In genomic region chr6:42142118-42142835, GRCh38 we compare ENCODE assay signal across 8 cellular contexts. TPM values are rescaled to one million over a fixed set of nuclear protein-coding genes. Genes with fewer than 3 reads are reported as not detected.
DNase-seq lines count a peak whose midpoint lies in the region; ATAC-seq and TF ChIP-seq lines count a peak whose summit lies in the region.

C6orf132 (minus strand) TSS chr6:42142620; CDS start chr6:42142444, 176 bp downstream.

- ATAC-seq in right cardiac atrium = peak; percentile 58 to 60
- ATAC-seq in gastrocnemius medialis = peak in 1 of 2 donors; percentile 39
- ATAC-seq in GM19395 (IDR thresholded peaks at IDR 0.05; ENCODE audit: unreplicated experiment) = no peak

- CTCF ChIA-PET in activated naive CD4-positive, alpha-beta T cell treated with anti-CD3 and anti-CD28 coated beads for 36 hours (lab: Charles Lee) = no interaction called here
- CTCF ChIA-PET in activated naive CD4-positive, alpha-beta T cell treated with anti-CD3 and anti-CD28 coated beads, Interleukin-2, amount 10 ng/mL, durations not matched to agents 7 days and 5 days (lab: Charles Lee) = no interaction called here

- H3K27me3 ChIP-seq in right cardiac atrium (ENCODE audit: control insufficient read depth, insufficient read depth) (no peaks in the 10 kb centered on the region), gastrocnemius medialis (peaks cover 22 to 28% (median 28%) of the 10 kb centered on the region in 3 donors)

- H3K36me3 Mint-ChIP-seq in activated naive CD4-positive, alpha-beta T cell treated with anti-CD3 and anti-CD28 coated beads for 36 hours (ENCODE audit: low read depth) = no peaks in the 10 kb centered on the region
- H3K36me3 Mint-ChIP-seq in activated naive CD4-positive, alpha-beta T cell treated with anti-CD3 and anti-CD28 coated beads, Interleukin-2, amount 10 ng/mL, durations not matched to agents 7 days and 5 days = no peaks in the 10 kb centered on the region
- H3K36me3 Mint-ChIP-seq in activated T-helper 1 cell treated with anti-CD3 and anti-CD28 coated beads, Interleukin-12 subunit alpha, Interleukin-12 subunit beta, Interleukin-2, Interleukin-4 antibody, amounts not matched to agents 30 ng/mL and 10 ng/mL and 1 ng/mL, durations not matched to agents 14 hours and 24 hours and 36 hours (ENCODE audit: low read depth) = no peaks in the 10 kb centered on the region
- H3K36me3 Mint-ChIP-seq in activated T-helper 2 cell treated with anti-CD3 and anti-CD28 coated beads, Interferon-gamma antibody, Interleukin-2, Interleukin-4, amounts not matched to agents 10 μg/mL and 5 μg/mL and 100 μg/mL, durations not matched to agents 14 hours and 24 hours and 36 hours (ENCODE audit: low read depth) = no peaks in the 10 kb centered on the region

- H3K4me1 Mint-ChIP-seq in activated naive CD4-positive, alpha-beta T cell treated with anti-CD3 and anti-CD28 coated beads for 36 hours (ENCODE audit: low read depth) = peaks cover 4% of the 10 kb centered on the region
- peaks cover 4% of the 10 kb centered on the region for H3K4me1 Mint-ChIP-seq in activated naive CD4-positive, alpha-beta T cell treated with anti-CD3 and anti-CD28 coated beads, Interleukin-2, amount 10 ng/mL, durations not matched to agents 7 days and 5 days
- peaks cover 4% of the 10 kb centered on the region for H3K4me1 Mint-ChIP-seq in activated T-helper 1 cell treated with anti-CD3 and anti-CD28 coated beads, Interleukin-12 subunit alpha, Interleukin-12 subunit beta, Interleukin-2, Interleukin-4 antibody, amounts not matched to agents 30 ng/mL and 10 ng/mL and 1 ng/mL, durations not matched to agents 14 hours and 24 hours and 36 hours (ENCODE audit: low read depth)
- H3K4me1 Mint-ChIP-seq in activated T-helper 2 cell treated with anti-CD3 and anti-CD28 coated beads, Interferon-gamma antibody, Interleukin-2, Interleukin-4, amounts not matched to agents 10 μg/mL and 5 μg/mL and 100 μg/mL, durations not matched to agents 14 hours and 24 hours and 36 hours (ENCODE audit: low read depth) = peaks cover 2% of the 10 kb centered on the region

- no peak for TF ChIP-seq POLR2A in gastrocnemius medialis (IDR thresholded peaks at IDR 0.05)

- H3K4me3 ChIP-seq in right cardiac atrium (ENCODE audit: low read length) (peak within 1 kb of the TSS; percentile 40), gastrocnemius medialis (peak within 1 kb of the TSS; percentile 45 to 55 (median 47))

- H3K9me3 Mint-ChIP-seq in activated naive CD4-positive, alpha-beta T cell treated with anti-CD3 and anti-CD28 coated beads for 36 hours = no peaks in the 10 kb centered on the region
- H3K9me3 Mint-ChIP-seq in activated naive CD4-positive, alpha-beta T cell treated with anti-CD3 and anti-CD28 coated beads, Interleukin-2, amount 10 ng/mL, durations not matched to agents 7 days and 5 days = no peaks in the 10 kb centered on the region
- no peaks in the 10 kb centered on the region for H3K9me3 Mint-ChIP-seq in activated T-helper 1 cell treated with anti-CD3 and anti-CD28 coated beads, Interleukin-12 subunit alpha, Interleukin-12 subunit beta, Interleukin-2, Interleukin-4 antibody, amounts not matched to agents 30 ng/mL and 10 ng/mL and 1 ng/mL, durations not matched to agents 14 hours and 24 hours and 36 hours
- H3K9me3 Mint-ChIP-seq in activated T-helper 2 cell treated with anti-CD3 and anti-CD28 coated beads, Interferon-gamma antibody, Interleukin-2, Interleukin-4, amounts not matched to agents 10 μg/mL and 5 μg/mL and 100 μg/mL, durations not matched to agents 14 hours and 24 hours and 36 hours = no peaks in the 10 kb centered on the region

- H3K27me3 Mint-ChIP-seq in activated naive CD4-positive, alpha-beta T cell treated with anti-CD3 and anti-CD28 coated beads for 36 hours (ENCODE audit: low read depth) = peaks cover 26% of the 10 kb centered on the region
- peaks cover 62% of the 10 kb centered on the region for H3K27me3 Mint-ChIP-seq in activated naive CD4-positive, alpha-beta T cell treated with anti-CD3 and anti-CD28 coated beads, Interleukin-2, amount 10 ng/mL, durations not matched to agents 7 days and 5 days
- H3K27me3 Mint-ChIP-seq in activated T-helper 1 cell treated with anti-CD3 and anti-CD28 coated beads, Interleukin-12 subunit alpha, Interleukin-12 subunit beta, Interleukin-2, Interleukin-4 antibody, amounts not matched to agents 30 ng/mL and 10 ng/mL and 1 ng/mL, durations not matched to agents 14 hours and 24 hours and 36 hours (ENCODE audit: insufficient read depth) = peaks cover 40% of the 10 kb centered on the region
- peaks cover 38% of the 10 kb centered on the region for H3K27me3 Mint-ChIP-seq in activated T-helper 2 cell treated with anti-CD3 and anti-CD28 coated beads, Interferon-gamma antibody, Interleukin-2, Interleukin-4, amounts not matched to agents 10 μg/mL and 5 μg/mL and 100 μg/mL, durations not matched to agents 14 hours and 24 hours and 36 hours (ENCODE audit: low read depth)

- TF ChIP-seq CTCF in gastrocnemius medialis (IDR thresholded peaks at IDR 0.05 in 4 of 5, conservative IDR thresholded peaks at IDR 0.05 in 1 of 5) = no peak

- intact Hi-C loops in activated naive CD4-positive, alpha-beta T cell treated with anti-CD3 and anti-CD28 coated beads for 36 hours (cut with micrococcal nuclease) = no loop called here
- intact Hi-C loops in activated T-helper 1 cell treated with anti-CD3 and anti-CD28 coated beads, Interleukin-12 subunit alpha, Interleukin-12 subunit beta, Interleukin-2, Interleukin-4 antibody, amounts not matched to agents 30 ng/mL and 10 ng/mL and 1 ng/mL, durations not matched to agents 14 hours and 24 hours and 36 hours (cut with micrococcal nuclease) = no loop called here
- intact Hi-C loops in right cardiac atrium (cut with DNase I) (no loop called here), gastrocnemius medialis (cut with DNase I; ENCODE audit: low total_unique reads) (no loop called here)
- intact Hi-C loops in activated T-helper 2 cell treated with anti-CD3 and anti-CD28 coated beads, Interferon-gamma antibody, Interleukin-2, Interleukin-4, amounts not matched to agents 10 μg/mL and 5 μg/mL and 100 μg/mL, durations not matched to agents 14 hours and 24 hours and 36 hours (cut with micrococcal nuclease) = no loop called here

- no peaks in the 10 kb centered on the region for H3K36me3 ChIP-seq in gastrocnemius medialis

- DNase-seq in activated naive CD4-positive, alpha-beta T cell treated with anti-CD3 and anti-CD28 coated beads for 36 hours = no peak
- no peak for DNase-seq in activated naive CD4-positive, alpha-beta T cell treated with anti-CD3 and anti-CD28 coated beads, Interleukin-2, amount 10 ng/mL, durations not matched to agents 7 days and 5 days
- no peak for DNase-seq in activated T-helper 1 cell treated with anti-CD3 and anti-CD28 coated beads, Interleukin-12 subunit alpha, Interleukin-12 subunit beta, Interleukin-2, Interleukin-4 antibody, amounts not matched to agents 30 ng/mL and 10 ng/mL and 1 ng/mL, durations not matched to agents 14 hours and 24 hours and 36 hours (ENCODE audit: low spot score)
- DNase-seq in right cardiac atrium (peak in 2 of 3 donors; percentile 67 to 78), gastrocnemius medialis (no peak), putamen (ENCODE audit: low spot score) (no peak)
- DNase-seq in activated T-helper 2 cell treated with anti-CD3 and anti-CD28 coated beads, Interferon-gamma antibody, Interleukin-2, Interleukin-4, amounts not matched to agents 10 μg/mL and 5 μg/mL and 100 μg/mL, durations not matched to agents 14 hours and 24 hours and 36 hours (ENCODE audit: low spot score) = no peak

- WGBS in right cardiac atrium = 4% methylated on average over 60 of the region's 60 CpGs

- peak within 1 kb of the TSS; percentile 59 for H3K4me3 Mint-ChIP-seq in activated naive CD4-positive, alpha-beta T cell treated with anti-CD3 and anti-CD28 coated beads for 36 hours
- no peak within 1 kb of the TSS for H3K4me3 Mint-ChIP-seq in activated naive CD4-positive, alpha-beta T cell treated with anti-CD3 and anti-CD28 coated beads, Interleukin-2, amount 10 ng/mL, durations not matched to agents 7 days and 5 days
- peak within 1 kb of the TSS; percentile 51 for H3K4me3 Mint-ChIP-seq in activated T-helper 1 cell treated with anti-CD3 and anti-CD28 coated beads, Interleukin-12 subunit alpha, Interleukin-12 subunit beta, Interleukin-2, Interleukin-4 antibody, amounts not matched to agents 30 ng/mL and 10 ng/mL and 1 ng/mL, durations not matched to agents 14 hours and 24 hours and 36 hours
- H3K4me3 Mint-ChIP-seq in activated T-helper 2 cell treated with anti-CD3 and anti-CD28 coated beads, Interferon-gamma antibody, Interleukin-2, Interleukin-4, amounts not matched to agents 10 μg/mL and 5 μg/mL and 100 μg/mL, durations not matched to agents 14 hours and 24 hours and 36 hours (ENCODE audit: low read depth) = no peak within 1 kb of the TSS

- in situ Hi-C loops in gastrocnemius medialis (cut with MboI; ENCODE audit: low sequenced_read_pairs in 4 of 4) = no loop called here

- H3K9me3 ChIP-seq in right cardiac atrium (ENCODE audit: control insufficient read depth, low read length) = no peaks in the 10 kb centered on the region
- H3K9me3 ChIP-seq in gastrocnemius medialis = no peaks in the 10 kb centered on the region

- H3K27ac Mint-ChIP-seq in activated naive CD4-positive, alpha-beta T cell treated with anti-CD3 and anti-CD28 coated beads for 36 hours = no peak within 1 kb of the TSS
- no peak within 1 kb of the TSS for H3K27ac Mint-ChIP-seq in activated naive CD4-positive, alpha-beta T cell treated with anti-CD3 and anti-CD28 coated beads, Interleukin-2, amount 10 ng/mL, durations not matched to agents 7 days and 5 days
- no peak within 1 kb of the TSS for H3K27ac Mint-ChIP-seq in activated T-helper 1 cell treated with anti-CD3 and anti-CD28 coated beads, Interleukin-12 subunit alpha, Interleukin-12 subunit beta, Interleukin-2, Interleukin-4 antibody, amounts not matched to agents 30 ng/mL and 10 ng/mL and 1 ng/mL, durations not matched to agents 14 hours and 24 hours and 36 hours
- no peak within 1 kb of the TSS for H3K27ac Mint-ChIP-seq in activated T-helper 2 cell treated with anti-CD3 and anti-CD28 coated beads, Interferon-gamma antibody, Interleukin-2, Interleukin-4, amounts not matched to agents 10 μg/mL and 5 μg/mL and 100 μg/mL, durations not matched to agents 14 hours and 24 hours and 36 hours

- H3K4me1 ChIP-seq in right cardiac atrium (ENCODE audit: control insufficient read depth, insufficient read depth, low read length) = no peaks in the 10 kb centered on the region
- peaks cover 0 to 12% of the 10 kb centered on the region in 2 donors for H3K4me1 ChIP-seq in gastrocnemius medialis

- H3K27ac ChIP-seq in right cardiac atrium (ENCODE audit: low read length) (no peak within 1 kb of the TSS), gastrocnemius medialis (no peak within 1 kb of the TSS)

RNA-seq across cellular contexts. Expression of gene C6orf132, which starts in this region (rescaled TPM):
- under 1 TPM; 0.12 to 0.14 TPM for total RNA-seq in activated naive CD4-positive, alpha-beta T cell treated with anti-CD3 and anti-CD28 coated beads for 36 hours
- 0.18 and 0.20 TPM in 2 replicates for total RNA-seq in activated T-helper 1 cell treated with anti-CD3 and anti-CD28 coated beads, Interleukin-12 subunit alpha, Interleukin-12 subunit beta, Interleukin-2, Interleukin-4 antibody, amounts not matched to agents 30 ng/mL and 10 ng/mL and 1 ng/mL, durations not matched to agents 14 hours and 24 hours and 36 hours
- total RNA-seq in right cardiac atrium (1 to 10 TPM in 3 of 4 donors, under 1 TPM in 1; 0.64 to 2.4 (median 1.6) TPM), gastrocnemius medialis (under 1 TPM in 2 of 4 donors, not detected in 2; 0.05 to 0.16 TPM)
- polyA plus RNA-seq in right cardiac atrium = 1.8 TPM
- 0.09 and 0.23 TPM in 2 replicates for total RNA-seq in activated T-helper 2 cell treated with anti-CD3 and anti-CD28 coated beads, Interferon-gamma antibody, Interleukin-2, Interleukin-4, amounts not matched to agents 10 μg/mL and 5 μg/mL and 100 μg/mL, durations not matched to agents 14 hours and 24 hours and 36 hours

Comparison
In these comparisons a context has a peak if more than half of its experiments do, and no peak if none do; other contexts are left out.
1. H3K4me3 Mint-ChIP-seq: peak in activated naive CD4-positive, alpha-beta T cell treated with anti-CD3 and anti-CD28 coated beads for 36 hours (single experiment) and activated T-helper 1 cell treated with anti-CD3 and anti-CD28 coated beads, Interleukin-12 subunit alpha, Interleukin-12 subunit beta, Interleukin-2, Interleukin-4 antibody, amounts not matched to agents 30 ng/mL and 10 ng/mL and 1 ng/mL, durations not matched to agents 14 hours and 24 hours and 36 hours (single experiment); none in activated naive CD4-positive, alpha-beta T cell treated with anti-CD3 and anti-CD28 coated beads, Interleukin-2, amount 10 ng/mL, durations not matched to agents 7 days and 5 days (single experiment) and activated T-helper 2 cell treated with anti-CD3 and anti-CD28 coated beads, Interferon-gamma antibody, Interleukin-2, Interleukin-4, amounts not matched to agents 10 μg/mL and 5 μg/mL and 100 μg/mL, durations not matched to agents 14 hours and 24 hours and 36 hours (single experiment).
2. DNase-seq: peak in right cardiac atrium (2 of 3); none in activated naive CD4-positive, alpha-beta T cell treated with anti-CD3 and anti-CD28 coated beads for 36 hours (single experiment), activated naive CD4-positive, alpha-beta T cell treated with anti-CD3 and anti-CD28 coated beads, Interleukin-2, amount 10 ng/mL, durations not matched to agents 7 days and 5 days (single experiment), activated T-helper 1 cell treated with anti-CD3 and anti-CD28 coated beads, Interleukin-12 subunit alpha, Interleukin-12 subunit beta, Interleukin-2, Interleukin-4 antibody, amounts not matched to agents 30 ng/mL and 10 ng/mL and 1 ng/mL, durations not matched to agents 14 hours and 24 hours and 36 hours (single experiment), gastrocnemius medialis (0 of 2), activated T-helper 2 cell treated with anti-CD3 and anti-CD28 coated beads, Interferon-gamma antibody, Interleukin-2, Interleukin-4, amounts not matched to agents 10 μg/mL and 5 μg/mL and 100 μg/mL, durations not matched to agents 14 hours and 24 hours and 36 hours (single experiment) and putamen (single experiment).